15 cellular contexts compared by ENCODE assay signal in genomic region chr5:113232667-113233066, GRCh38.
DNase-seq lines count a peak whose midpoint lies in the region; ATAC-seq and TF ChIP-seq lines count a peak whose summit lies in the region.
"Had no signal": no experiment of that assay in that cellular context is flagged by ENCODE, and none has a peak within 500 bp of the region (broad histone marks: within the 10 kb centered on the region; RNA-seq: fewer than 3 reads in every experiment).

No MANE protein-coding gene starts in this region.

- no peaks in the 10 kb centered on the region for H3K9me3 ChIP-seq in upper lobe of right lung
- H3K9me3 ChIP-seq: A549 had no signal

- ATAC-seq in Right ventricle myocardium superior (ENCODE audit: poor library complexity) (peak; percentile 86), upper lobe of right lung (peak; percentile 30)
- ATAC-seq: A549 had no signal

- no peak for TF ChIP-seq CTCF in upper lobe of right lung (IDR thresholded peaks at IDR 0.05)

- DNase-seq in Right ventricle myocardium superior = peak; percentile 56
- no peak for DNase-seq in cardiac septum (ENCODE audit: low spot score)
- peak; percentile 11 to 14 for DNase-seq in T47D (ENCODE audit: low read depth in 1 of 2, low spot score in 1 of 2)
- peak; percentile 38 for DNase-seq in iris pigment epithelial cell (ENCODE audit: low read depth)
- DNase-seq in upper lobe of right lung = no peak
- DNase-seq in T1000 (lab: John Stamatoyannopoulos, UW) = no peak
- DNase-seq in activated T-cell treated with anti-CD3 and anti-CD28 coated beads, Interleukin-2, amount 50 U/mL, for 48 hours = no peak
- no peak for DNase-seq in activated T-cell treated with anti-CD3 and anti-CD28 coated beads, Interleukin-2, amount 50 U/mL, for 1 hour
- DNase-seq: activated B cell treated with CpG ODN at 0.5 μM for 24 hours, caudate nucleus, hippocampal formation, KG1, NCI-H1694 treated with DMSO at 0.1 percent for 48 hours had no signal

- no peaks in the 10 kb centered on the region for H3K27me3 ChIP-seq in upper lobe of right lung
- H3K27me3 ChIP-seq: neural progenitor cell had no signal

- in situ Hi-C loops in T47D (cut with HindIII; ENCODE audit: low pct_unique_long_range_greater_than_20kb, low sequenced_read_pairs) = no loop called here

- no peak overlapping the region for H3K4me3 ChIP-seq in upper lobe of right lung
- H3K4me3 ChIP-seq: A549, neural progenitor cell had no signal

- no peaks in the 10 kb centered on the region for H3K36me3 ChIP-seq in upper lobe of right lung
- H3K36me3 ChIP-seq: neural progenitor cell had no signal

- H3K4me1 ChIP-seq in upper lobe of right lung = peaks cover 5% of the 10 kb centered on the region
- H3K4me1 ChIP-seq: A549 had no signal

- intact Hi-C loops in Right ventricle myocardium superior (cut with DNase I) = no loop called here
- intact Hi-C loops in cardiac septum (cut with DNase I) = no loop called here
- intact Hi-C loops in upper lobe of right lung (cut with DNase I) = no loop called here

- H3K27ac ChIP-seq in upper lobe of right lung = peak overlapping the region; percentile 4
- H3K27ac ChIP-seq: A549, neural progenitor cell had no signal

Comparison
In these comparisons a context has a peak if more than half of its experiments do, and no peak if none do; other contexts are left out.
1. DNase-seq: peak in Right ventricle myocardium superior (single experiment), T47D (2 of 2) and iris pigment epithelial cell (single experiment); none in cardiac septum (single experiment), upper lobe of right lung (single experiment), T1000 (single experiment), activated T-cell treated with anti-CD3 and anti-CD28 coated beads, Interleukin-2, amount 50 U/mL, for 48 hours (0 of 2) and activated T-cell treated with anti-CD3 and anti-CD28 coated beads, Interleukin-2, amount 50 U/mL, for 1 hour (single experiment).